Comparison of ENCODE assay signal across 23 cellular contexts in genomic region chr1:82392946-82393345, GRCh38.
"Had no signal": no experiment of that assay in that cellular context is flagged by ENCODE, and none has a peak within 500 bp of the region (broad histone marks: within the 10 kb centered on the region; RNA-seq: fewer than 3 reads in every experiment).

No MANE protein-coding gene starts in this region.

- H3K27me3 ChIP-seq: right atrium auricular region, tibial nerve had no signal

- H3K27ac Mint-ChIP-seq: activated naive CD4-positive, alpha-beta T cell treated with anti-CD3 and anti-CD28 coated beads, Interleukin-2, amount 10 ng/mL, durations not matched to agents 7 days and 5 days; activated naive CD8-positive, alpha-beta T cell treated with anti-CD3 and anti-CD28 coated beads, Interleukin-2, amount 50 U/mL, for 24 hours; dendritic cell treated with granulocyte-macrophage colony-stimulating factor and Interleukin-4, amounts not matched to agents 40 ng/mL and 50 ng/mL, for 4 days; progenitor cell of endocrine pancreas had no signal

- H3K27ac ChIP-seq: right atrium auricular region, tibial nerve had no signal

- FAIRE-seq: urothelium cell line had no signal

- H3K36me3 Mint-ChIP-seq: activated naive CD4-positive, alpha-beta T cell treated with anti-CD3 and anti-CD28 coated beads, Interleukin-2, amount 10 ng/mL, durations not matched to agents 7 days and 5 days had no signal

- H3K4me3 ChIP-seq: right atrium auricular region, tibial nerve had no signal

- H3K4me1 Mint-ChIP-seq: activated naive CD4-positive, alpha-beta T cell treated with anti-CD3 and anti-CD28 coated beads, Interleukin-2, amount 10 ng/mL, durations not matched to agents 7 days and 5 days; activated naive CD8-positive, alpha-beta T cell treated with anti-CD3 and anti-CD28 coated beads, Interleukin-2, amount 50 U/mL, for 24 hours had no signal

- H3K4me3 Mint-ChIP-seq: activated naive CD4-positive, alpha-beta T cell treated with anti-CD3 and anti-CD28 coated beads, Interleukin-2, amount 10 ng/mL, durations not matched to agents 7 days and 5 days; activated naive CD8-positive, alpha-beta T cell treated with anti-CD3 and anti-CD28 coated beads, Interleukin-2, amount 50 U/mL, for 24 hours; activated T-cell treated with anti-CD3 and anti-CD28 coated beads, Interleukin-2, amount 50 U/mL, for 4 hours; dendritic cell treated with granulocyte-macrophage colony-stimulating factor and Interleukin-4, amounts not matched to agents 40 ng/mL and 50 ng/mL, for 4 days; neural crest cell had no signal

- H3K4me1 ChIP-seq: right atrium auricular region, tibial nerve had no signal

- ATAC-seq: activated CD4-positive, CD25-positive, alpha-beta regulatory T cell treated with anti-CD3 and anti-CD28 coated beads, Interleukin-2, amount 50 U/mL, for 24 hours; activated naive CD8-positive, alpha-beta T cell treated with anti-CD3 and anti-CD28 coated beads, Interleukin-2, amount 50 U/mL, for 24 hours; activated T-cell treated with anti-CD3 and anti-CD28 coated beads, Interleukin-2, amount 50 U/mL, for 4 hours; left lobe of liver; stimulated activated naive CD8-positive, alpha-beta T cell treated with anti-CD3 and anti-CD28 coated beads, Interleukin-15, Interleukin-2, amounts not matched to agents 100 U/mL and 50 U/mL, for 24 hours had no signal

- H3K9me3 Mint-ChIP-seq: activated naive CD4-positive, alpha-beta T cell treated with anti-CD3 and anti-CD28 coated beads, Interleukin-2, amount 10 ng/mL, durations not matched to agents 7 days and 5 days; dendritic cell treated with granulocyte-macrophage colony-stimulating factor and Interleukin-4, amounts not matched to agents 40 ng/mL and 50 ng/mL, for 4 days had no signal

- H3K36me3 ChIP-seq: right atrium auricular region, tibial nerve had no signal

- H3K27me3 Mint-ChIP-seq: activated naive CD4-positive, alpha-beta T cell treated with anti-CD3 and anti-CD28 coated beads, Interleukin-2, amount 10 ng/mL, durations not matched to agents 7 days and 5 days; activated naive CD8-positive, alpha-beta T cell treated with anti-CD3 and anti-CD28 coated beads, Interleukin-2, amount 50 U/mL, for 24 hours; dendritic cell treated with granulocyte-macrophage colony-stimulating factor and Interleukin-4, amounts not matched to agents 40 ng/mL and 50 ng/mL, for 4 days; progenitor cell of endocrine pancreas had no signal

- DNase-seq: activated CD4-positive, alpha-beta T cell treated with anti-CD3 and anti-CD28 coated beads, Interleukin-2, amount 50 U/mL, for 1 hour; activated CD8-positive, alpha-beta memory T cell treated with anti-CD3 and anti-CD28 coated beads, Interleukin-2, amount 50 U/mL, for 4 hours; activated naive CD4-positive, alpha-beta T cell treated with anti-CD3 and anti-CD28 coated beads, Interleukin-2, amount 10 ng/mL, durations not matched to agents 7 days and 5 days; activated naive CD8-positive, alpha-beta T cell treated with anti-CD3 and anti-CD28 coated beads, Interleukin-2, amount 50 U/mL, for 24 hours; activated T-cell treated with anti-CD3 and anti-CD28 coated beads, Interleukin-2, amount 50 U/mL, for 4 hours; anterior cingulate cortex; effector memory CD4-positive, alpha-beta T cell; foreskin melanocyte; hypothalamus; islet precursor cell; stimulated activated CD4-positive, alpha-beta T cell treated with anti-CD3 and anti-CD28 coated beads, Interleukin-12 subunit alpha, Interleukin-12 subunit beta, amount 100 ng/mL, for 4 hours; stimulated activated CD4-positive, alpha-beta T cell treated with anti-CD3 and anti-CD28 coated beads, Interleukin-1b, Interleukin-23, amount 100 ng/mL, for 48 hours; stimulated activated naive CD8-positive, alpha-beta T cell treated with anti-CD3 and anti-CD28 coated beads, Interleukin-15, Interleukin-2, amounts not matched to agents 100 U/mL and 50 U/mL, for 24 hours; T-helper 1 cell; T-helper 9 cell had no signal
